15 cellular contexts compared by ENCODE assay signal in genomic region chr5:109529520-109529919, GRCh38.
A peak's percentile ranks its signal among the peaks of the same experiment; 100 is the strongest.
DNase-seq lines count a peak whose midpoint lies in the region; ATAC-seq and TF ChIP-seq lines count a peak whose summit lies in the region.
"Had no signal": no experiment of that assay in that cellular context is flagged by ENCODE, and none has a peak within 500 bp of the region (broad histone marks: within the 10 kb centered on the region; RNA-seq: fewer than 3 reads in every experiment).

No MANE protein-coding gene starts in this region.

- intact Hi-C loops in right lobe of liver (cut with DNase I): no loop called here

- H3K9me3 ChIP-seq in MG63: no peaks in the 10 kb centered on the region
- H3K9me3 ChIP-seq in right lobe of liver: no peaks in the 10 kb centered on the region

- H2AFZ ChIP-seq in ACC112 (ENCODE audit: low read length, unreplicated experiment): peak overlapping the region; percentile 27

- H3K79me2 ChIP-seq in ACC112 (ENCODE audit: control insufficient read depth, insufficient read depth, low read length, unreplicated experiment): no peaks in the 10 kb centered on the region

- 48% methylated on average over 2 of the region's 2 CpGs for WGBS in right lobe of liver (ENCODE audit: insufficient coverage, low coverage, low lambda C conversion rate, missing lambda C conversion rate)

- H3K4me3 ChIP-seq in ACC112 (ENCODE audit: low read depth, low read length) (no peak overlapping the region), MG63 (no peak overlapping the region), epithelial cell of esophagus (ENCODE audit: low read length) (no peak overlapping the region), right lobe of liver (no peak overlapping the region)

- no peaks in the 10 kb centered on the region for H3K36me3 ChIP-seq in ACC112 (ENCODE audit: insufficient read depth, low read length)
- H3K36me3 ChIP-seq in MG63: no peaks in the 10 kb centered on the region
- H3K36me3 ChIP-seq in right lobe of liver: no peaks in the 10 kb centered on the region

- H3K27ac ChIP-seq in ACC112 (ENCODE audit: low read depth, low read length) (no peak overlapping the region), right lobe of liver (no peak overlapping the region)

- H3K4me1 ChIP-seq in ACC112 (ENCODE audit: control insufficient read depth, insufficient read depth, low read length, unreplicated experiment) (peaks cover 19% of the 10 kb centered on the region), right lobe of liver (peaks cover 0 to 21% (median 3%) of the 10 kb centered on the region in 4 donors)

- ATAC-seq in right lobe of liver (peak; percentile 40 to 79 (median 54)), HG03571 (IDR thresholded peaks at IDR 0.05; ENCODE audit: unreplicated experiment) (no peak)
- ATAC-seq: HCT116, T-cell had no signal

- TF ChIP-seq POLR2A in right lobe of liver (IDR thresholded peaks at IDR 0.05): no peak

- TF ChIP-seq CTCF in epithelial cell of esophagus (IDR thresholded peaks at IDR 0.05; ENCODE audit: insufficient read depth, low read depth, low read length, missing control alignments) (no peak), right lobe of liver (IDR thresholded peaks at IDR 0.05) (no peak)

- DNase-seq in MG63: peak; percentile 70
- peak; percentile 60 for DNase-seq in epithelial cell of esophagus (ENCODE audit: low read depth)
- peak in 1 of 3 donors; percentile 47 for DNase-seq in right lobe of liver
- no peak for DNase-seq in DMS153 (lab: John Stamatoyannopoulos, UW)
- DNase-seq in activated CD4-positive, alpha-beta T cell treated with anti-CD3 and anti-CD28 coated beads for 1 hour: no peak
- no peak for DNase-seq in NCI-H1417 treated with DMSO at 0.1 percent for 48 hours (lab: John Stamatoyannopoulos, UW)
- DNase-seq: ACHN; activated CD4-positive, alpha-beta T cell treated with anti-CD3 and anti-CD28 coated beads, Interleukin-2, amount 10 ng/mL, durations not matched to agents 24 days and 14 days; DMS53; small intestine; T-cell; trophoblast cell had no signal

- H3K27me3 ChIP-seq in ACC112 (ENCODE audit: insufficient read depth, low read length) (no peaks in the 10 kb centered on the region), MG63 (no peaks in the 10 kb centered on the region), right lobe of liver (no peaks in the 10 kb centered on the region)

Comparison
In these comparisons a context has a peak if more than half of its experiments do, and no peak if none do; other contexts are left out.
1. DNase-seq: peak in MG63 (single experiment) and epithelial cell of esophagus (single experiment); none in DMS153 (single experiment), activated CD4-positive, alpha-beta T cell treated with anti-CD3 and anti-CD28 coated beads for 1 hour (single experiment) and NCI-H1417 treated with DMSO at 0.1 percent for 48 hours (single experiment).